In genomic region chr19:17054746-17055145, GRCh38 we compare ENCODE assay signal across 17 cellular contexts. TPM values are rescaled to one million over a fixed set of nuclear protein-coding genes. Genes with fewer than 3 reads are reported as not detected.
DNase-seq lines count a peak whose midpoint lies in the region; ATAC-seq and TF ChIP-seq lines count a peak whose summit lies in the region.
"Had no signal": no experiment of that assay in that cellular context is flagged by ENCODE, and none has a peak within 500 bp of the region (broad histone marks: within the 10 kb centered on the region; RNA-seq: fewer than 3 reads in every experiment).

No MANE protein-coding gene starts in this region.

- no peaks in the 10 kb centered on the region for H3K9me3 Mint-ChIP-seq in activated T-cell treated with anti-CD3 and anti-CD28 coated beads, Interleukin-2, amount 50 U/mL, for 4 hours
- H3K9me3 Mint-ChIP-seq in natural killer cell treated with Interleukin-12 subunit alpha and Interleukin-12 subunit beta and Interleukin-15 and Interleukin-18, amount 100 ng/mL, for 72 hours: no peaks in the 10 kb centered on the region
- H3K9me3 Mint-ChIP-seq: CD4-positive, CD25-positive, alpha-beta regulatory T cell; CD8-positive, alpha-beta memory T cell had no signal

- H3K4me3 Mint-ChIP-seq in activated T-cell treated with anti-CD3 and anti-CD28 coated beads, Interleukin-2, amount 50 U/mL, for 4 hours: no peak overlapping the region
- H3K4me3 Mint-ChIP-seq in natural killer cell treated with Interleukin-12 subunit alpha and Interleukin-12 subunit beta and Interleukin-15 and Interleukin-18, amount 100 ng/mL, for 72 hours: no peak overlapping the region
- H3K4me3 Mint-ChIP-seq: CD4-positive, CD25-positive, alpha-beta regulatory T cell; CD8-positive, alpha-beta memory T cell had no signal

- H3K27ac Mint-ChIP-seq in natural killer cell treated with Interleukin-12 subunit alpha and Interleukin-12 subunit beta and Interleukin-15 and Interleukin-18, amount 100 ng/mL, for 72 hours: no peak overlapping the region
- H3K27ac Mint-ChIP-seq: CD4-positive, CD25-positive, alpha-beta regulatory T cell had no signal

- DNase-seq in A172 (ENCODE audit: low spot score) (peak; percentile 31), ELR (ENCODE audit: low read depth) (peak; percentile 18), NCI-H226 (peak; percentile 6), fibroblast of pulmonary artery (ENCODE audit: low read depth) (peak; percentile 16), activated gamma-delta T cell (lab: John Stamatoyannopoulos, UW) (no peak)
- DNase-seq in activated T-cell treated with anti-CD3 and anti-CD28 coated beads, Interleukin-2, amount 50 U/mL, for 4 hours: no peak
- DNase-seq in natural killer cell treated with Interleukin-12 subunit alpha and Interleukin-12 subunit beta and Interleukin-15 and Interleukin-18, amount 100 ng/mL, for 72 hours (ENCODE audit: low spot score): no peak
- DNase-seq: ACHN; AML-193; CD4-positive, CD25-positive, alpha-beta regulatory T cell; CD8-positive, alpha-beta memory T cell; DMS 273 treated with DMSO at 0.1 percent for 48 hours; DMS79; GM23248; H7; HCEC 1CT had no signal

- H3K4me1 Mint-ChIP-seq in activated T-cell treated with anti-CD3 and anti-CD28 coated beads, Interleukin-2, amount 50 U/mL, for 4 hours (ENCODE audit: low read depth): no peaks in the 10 kb centered on the region
- no peaks in the 10 kb centered on the region for H3K4me1 Mint-ChIP-seq in natural killer cell treated with Interleukin-12 subunit alpha and Interleukin-12 subunit beta and Interleukin-15 and Interleukin-18, amount 100 ng/mL, for 72 hours (ENCODE audit: low read depth in 2 of 2)
- H3K4me1 Mint-ChIP-seq: CD8-positive, alpha-beta memory T cell had no signal

- H3K4me3 ChIP-seq in fibroblast of pulmonary artery (replicated peaks; ENCODE audit: low read depth, low read length): no peak overlapping the region
- H3K4me3 ChIP-seq: A549, GM23248 had no signal

- peaks cover 37% of the 10 kb centered on the region for H3K36me3 Mint-ChIP-seq in activated T-cell treated with anti-CD3 and anti-CD28 coated beads, Interleukin-2, amount 50 U/mL, for 4 hours (ENCODE audit: insufficient read depth)
- peaks cover 23% of the 10 kb centered on the region for H3K36me3 Mint-ChIP-seq in natural killer cell treated with Interleukin-12 subunit alpha and Interleukin-12 subunit beta and Interleukin-15 and Interleukin-18, amount 100 ng/mL, for 72 hours

- ATAC-seq in activated T-cell treated with anti-CD3 and anti-CD28 coated beads, Interleukin-2, amount 50 U/mL, for 4 hours: no peak
- no peak for ATAC-seq in natural killer cell treated with Interleukin-12 subunit alpha and Interleukin-12 subunit beta and Interleukin-15 and Interleukin-18, amount 100 ng/mL, for 72 hours
- ATAC-seq: A549 had no signal

- H3K27me3 Mint-ChIP-seq in activated T-cell treated with anti-CD3 and anti-CD28 coated beads, Interleukin-2, amount 50 U/mL, for 4 hours (ENCODE audit: low read depth): no peaks in the 10 kb centered on the region
- H3K27me3 Mint-ChIP-seq in natural killer cell treated with Interleukin-12 subunit alpha and Interleukin-12 subunit beta and Interleukin-15 and Interleukin-18, amount 100 ng/mL, for 72 hours: no peaks in the 10 kb centered on the region
- H3K27me3 Mint-ChIP-seq: CD4-positive, CD25-positive, alpha-beta regulatory T cell; CD8-positive, alpha-beta memory T cell had no signal

- TF ChIP-seq CTCF in fibroblast of pulmonary artery (IDR thresholded peaks at IDR 0.05; ENCODE audit: low read length, missing control alignments): no peak

RNA-seq across cellular contexts. Expression of gene HAUS8, which starts 20.5 kb away (rescaled TPM):
- 22.2 and 26.7 TPM in 2 replicates for total RNA-seq in A172 (2014; rRNA removed; shearing (Covaris generic))
- 10 to 100 TPM; 21.5 to 29.3 (median 28.3) TPM for total RNA-seq in activated T-cell treated with anti-CD3 and anti-CD28 coated beads, Interleukin-2, amount 50 U/mL, for 4 hours
- 10 to 100 TPM; 25.6 to 46.1 TPM for total RNA-seq in natural killer cell treated with Interleukin-12 subunit alpha and Interleukin-12 subunit beta and Interleukin-15 and Interleukin-18, amount 100 ng/mL, for 72 hours

RNA-seq across cellular contexts. Expression of gene MYO9B, which starts 20.8 kb away (rescaled TPM):
- total RNA-seq in A172 (2014; rRNA removed; shearing (Covaris generic)): 37.6 and 43.8 TPM in 2 replicates
- 100 to 1,000 TPM in 1 of 3 donors, 10 to 100 TPM in 2; 82.6 to 104 (median 91.4) TPM for total RNA-seq in activated T-cell treated with anti-CD3 and anti-CD28 coated beads, Interleukin-2, amount 50 U/mL, for 4 hours
- 100 to 1,000 TPM; 251 to 283 TPM for total RNA-seq in natural killer cell treated with Interleukin-12 subunit alpha and Interleukin-12 subunit beta and Interleukin-15 and Interleukin-18, amount 100 ng/mL, for 72 hours

RNA-seq across cellular contexts. Expression of gene CPAMD8, which starts 28.1 kb away (rescaled TPM):
- total RNA-seq in A172 (2014; rRNA removed; shearing (Covaris generic)): not detected in 2 replicates
- total RNA-seq in activated T-cell treated with anti-CD3 and anti-CD28 coated beads, Interleukin-2, amount 50 U/mL, for 4 hours: under 1 TPM in 2 of 3 donors, not detected in 1; 0.18 to 0.37 TPM
- total RNA-seq in natural killer cell treated with Interleukin-12 subunit alpha and Interleukin-12 subunit beta and Interleukin-15 and Interleukin-18, amount 100 ng/mL, for 72 hours: under 1 TPM; 0.39 to 0.81 TPM

Comparison
In these comparisons a context has a peak if more than half of its experiments do, and no peak if none do; other contexts are left out.
1. DNase-seq: peak in A172 (single experiment), ELR (single experiment), NCI-H226 (single experiment) and fibroblast of pulmonary artery (single experiment); none in activated T-cell treated with anti-CD3 and anti-CD28 coated beads, Interleukin-2, amount 50 U/mL, for 4 hours (single experiment), activated gamma-delta T cell (single experiment) and natural killer cell treated with Interleukin-12 subunit alpha and Interleukin-12 subunit beta and Interleukin-15 and Interleukin-18, amount 100 ng/mL, for 72 hours (single experiment).